ENCODE assay signal across 19 cellular contexts in the genomic region with DNA sequence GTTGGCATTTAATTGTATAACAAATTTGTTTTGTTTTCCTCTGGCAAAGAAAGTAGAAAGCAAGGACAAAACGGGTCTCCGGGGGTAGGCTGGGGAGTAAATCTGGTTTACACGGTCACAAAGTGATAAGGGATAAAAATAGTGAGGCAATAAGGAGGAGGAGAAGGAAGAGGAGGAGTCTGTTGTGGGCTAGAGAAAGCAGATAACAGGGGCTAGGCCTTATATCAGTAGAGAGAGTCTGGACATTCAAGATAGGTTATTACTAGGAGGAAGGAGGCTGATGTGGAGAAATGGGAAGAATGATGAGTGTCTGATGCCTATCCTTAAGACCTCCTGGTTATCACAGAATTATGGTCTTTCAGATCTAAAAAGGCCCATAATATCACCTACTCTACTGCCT.
"Had no signal": no experiment of that assay in that cellular context is flagged by ENCODE, and none has a peak within 500 bp of the region (broad histone marks: within the 10 kb centered on the region; RNA-seq: fewer than 3 reads in every experiment).

No MANE protein-coding gene starts in this region.

- H3K4me3 ChIP-seq: body of pancreas, heart left ventricle, left ventricle myocardium inferior, tibial artery, vagina had no signal

- H3K36me3 ChIP-seq: heart left ventricle, left ventricle myocardium inferior, neutrophil, tibial artery, vagina had no signal

- H3K9me3 ChIP-seq: body of pancreas, heart left ventricle, left ventricle myocardium inferior, neutrophil, tibial artery, vagina had no signal

- H3K27ac ChIP-seq: body of pancreas, heart left ventricle, left ventricle myocardium inferior, neutrophil, tibial artery, vagina had no signal

- H3K4me1 ChIP-seq: heart left ventricle, left ventricle myocardium inferior, tibial artery, vagina had no signal

- ATAC-seq: body of pancreas; heart left ventricle; stimulated activated effector memory CD8-positive, alpha-beta T cell treated with anti-CD3 and anti-CD28 coated beads, Interleukin-12 subunit alpha, Interleukin-12 subunit beta, amount 100 ng/mL, for 72 hours had no signal

- H3K4me1 Mint-ChIP-seq: memory B cell; stimulated activated effector memory CD8-positive, alpha-beta T cell treated with anti-CD3 and anti-CD28 coated beads, Interleukin-12 subunit alpha, Interleukin-12 subunit beta, amount 100 ng/mL, for 72 hours had no signal

- H3K27me3 Mint-ChIP-seq: activated CD4-positive, alpha-beta T cell treated with anti-CD3 and anti-CD28 coated beads, Interleukin-2, amount 10 ng/mL, durations not matched to agents 7 days and 5 days; activated naive CD4-positive, alpha-beta T cell treated with anti-CD3 and anti-CD28 coated beads, Interleukin-2, amount 10 ng/mL, durations not matched to agents 7 days and 5 days; central memory CD8-positive, alpha-beta T cell; memory B cell had no signal

- H3K36me3 Mint-ChIP-seq: activated naive CD4-positive, alpha-beta T cell treated with anti-CD3 and anti-CD28 coated beads, Interleukin-2, amount 10 ng/mL, durations not matched to agents 7 days and 5 days; memory B cell; stimulated activated effector memory CD8-positive, alpha-beta T cell treated with anti-CD3 and anti-CD28 coated beads, Interleukin-12 subunit alpha, Interleukin-12 subunit beta, amount 100 ng/mL, for 72 hours had no signal

- H3K27me3 ChIP-seq: body of pancreas, neutrophil, tibial artery, vagina had no signal

- DNase-seq: activated CD4-positive, alpha-beta T cell treated with anti-CD3 and anti-CD28 coated beads, Interleukin-2, amount 10 ng/mL, durations not matched to agents 7 days and 5 days; activated CD4-positive, CD25-positive, alpha-beta regulatory T cell; activated naive CD4-positive, alpha-beta T cell treated with anti-CD3 and anti-CD28 coated beads, Interleukin-2, amount 10 ng/mL, durations not matched to agents 7 days and 5 days; amniotic stem cell; body of pancreas; cortex of kidney; effector CD8-positive, alpha-beta T cell; heart left ventricle; islet precursor cell; left ventricle myocardium inferior; posterior cingulate gyrus; small intestine; tibial artery had no signal

- H3K27ac Mint-ChIP-seq: activated CD4-positive, alpha-beta T cell treated with anti-CD3 and anti-CD28 coated beads, Interleukin-2, amount 10 ng/mL, durations not matched to agents 7 days and 5 days; activated naive CD4-positive, alpha-beta T cell treated with anti-CD3 and anti-CD28 coated beads, Interleukin-2, amount 10 ng/mL, durations not matched to agents 7 days and 5 days; activated T-helper 2 cell treated with anti-CD3 and anti-CD28 coated beads, Interferon-gamma antibody, Interleukin-2, Interleukin-4, amounts not matched to agents 10 μg/mL and 5 μg/mL and 100 μg/mL, durations not matched to agents 14 hours and 24 hours and 36 hours; memory B cell; stimulated activated effector memory CD8-positive, alpha-beta T cell treated with anti-CD3 and anti-CD28 coated beads, Interleukin-12 subunit alpha, Interleukin-12 subunit beta, amount 100 ng/mL, for 72 hours had no signal

- H3K9me3 Mint-ChIP-seq: activated CD4-positive, alpha-beta T cell treated with anti-CD3 and anti-CD28 coated beads, Interleukin-2, amount 10 ng/mL, durations not matched to agents 7 days and 5 days; activated naive CD4-positive, alpha-beta T cell treated with anti-CD3 and anti-CD28 coated beads, Interleukin-2, amount 10 ng/mL, durations not matched to agents 7 days and 5 days; activated T-helper 2 cell treated with anti-CD3 and anti-CD28 coated beads, Interferon-gamma antibody, Interleukin-2, Interleukin-4, amounts not matched to agents 10 μg/mL and 5 μg/mL and 100 μg/mL, durations not matched to agents 14 hours and 24 hours and 36 hours; central memory CD8-positive, alpha-beta T cell had no signal

- H3K4me3 Mint-ChIP-seq: activated CD4-positive, alpha-beta T cell treated with anti-CD3 and anti-CD28 coated beads, Interleukin-2, amount 10 ng/mL, durations not matched to agents 7 days and 5 days; activated naive CD4-positive, alpha-beta T cell treated with anti-CD3 and anti-CD28 coated beads, Interleukin-2, amount 10 ng/mL, durations not matched to agents 7 days and 5 days; central memory CD8-positive, alpha-beta T cell; memory B cell; stimulated activated effector memory CD8-positive, alpha-beta T cell treated with anti-CD3 and anti-CD28 coated beads, Interleukin-12 subunit alpha, Interleukin-12 subunit beta, amount 100 ng/mL, for 72 hours had no signal
